ENCODE assay signal across 27 cellular contexts in the genomic region with DNA sequence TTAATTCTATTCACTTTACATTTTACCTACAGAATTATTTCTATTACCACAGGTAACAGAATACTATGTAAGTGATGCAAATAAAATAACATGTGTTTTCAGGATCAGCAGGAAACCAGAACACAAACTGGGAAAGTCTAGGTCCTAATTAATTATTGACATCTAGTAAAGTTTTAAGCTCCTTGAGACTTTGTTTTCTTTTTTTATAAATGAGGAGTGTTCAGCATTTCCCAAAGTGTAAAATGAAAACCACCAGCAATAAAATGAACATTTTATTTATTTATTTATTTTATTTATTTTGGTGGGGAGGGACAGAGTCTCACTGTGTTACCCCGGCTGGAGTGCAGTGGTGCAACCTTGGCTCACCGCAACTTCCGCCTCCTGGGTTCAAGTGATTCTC.
DNase-seq lines count a peak whose midpoint lies in the region; ATAC-seq, FAIRE-seq and TF ChIP-seq lines count a peak whose summit lies in the region.
"Had no signal": no experiment of that assay in that cellular context is flagged by ENCODE, and none has a peak within 500 bp of the region (broad histone marks: within the 10 kb centered on the region; RNA-seq: fewer than 3 reads in every experiment).

No MANE protein-coding gene starts in this region.

- H4K20me1 ChIP-seq in keratinocyte (ENCODE audit: control insufficient read depth, extremely low read depth, insufficient read depth, low read length) = no peaks in the 10 kb centered on the region
- no peaks in the 10 kb centered on the region for H4K20me1 ChIP-seq in osteoblast (ENCODE audit: insufficient read depth, low read length)

- no peaks in the 10 kb centered on the region for H3K27me3 ChIP-seq in ACC112 (ENCODE audit: insufficient read depth, low read length)
- H3K27me3 ChIP-seq in keratinocyte (ENCODE audit: control insufficient read depth, extremely low read depth, insufficient read depth, low read length) = no peaks in the 10 kb centered on the region
- H3K27me3 ChIP-seq in osteoblast (ENCODE audit: insufficient read depth, low read length) = no peaks in the 10 kb centered on the region
- H3K27me3 ChIP-seq: SJSA1 had no signal

- TF ChIP-seq CTCF in keratinocyte (optimal IDR thresholded peaks at IDR 0.05 in 1 of 3, IDR thresholded peaks at IDR 0.05 in 1 of 3, conservative IDR thresholded peaks at IDR 0.05 in 1 of 3; ENCODE audit: extremely low read depth in 1 of 3, insufficient read depth in 2 of 3, low read length in 3 of 3) (no peak), osteoblast (IDR thresholded peaks at IDR 0.05; ENCODE audit: extremely low read depth, low read depth, low read length) (no peak)

- H3K4me2 ChIP-seq in keratinocyte (ENCODE audit: control insufficient read depth, extremely low read depth, insufficient read depth, low read depth, low read length) = peak overlapping the region; percentile 20
- H3K4me2 ChIP-seq in osteoblast (ENCODE audit: insufficient read depth, low read length) = peak overlapping the region; percentile 7

- no peak for DNase-seq in keratinocyte (ENCODE audit: low read depth, low spot score)
- no peak for DNase-seq in osteoblast (ENCODE audit: insufficient read length, low spot score, missing footprints)
- no peak for DNase-seq in anterior cingulate cortex (lab: John Stamatoyannopoulos, UW)
- no peak for DNase-seq in C1 segment of cervical spinal cord (lab: John Stamatoyannopoulos, UW)
- DNase-seq in NCI-H446 (lab: John Stamatoyannopoulos, UW) = no peak
- DNase-seq: CD8-positive, alpha-beta T cell; DMS153; DND-41; H7; Karpas-422; NCI-H1092 treated with DMSO at 0.1 percent for 48 hours; NCI-H1436 treated with DMSO at 0.1 percent for 48 hours; NCI-H1930; NCI-H2107; NCI-H446 treated with DMSO at 0.1 percent for 48 hours; NCI-H526; NCI-H82; NK-92 treated with Interleukin-12 subunit alpha and Interleukin-12 subunit beta, amount 100 ng/mL, for 24 hours; Right ventricle myocardium superior; RPMI8226 had no signal

- H3K79me2 ChIP-seq in ACC112 (ENCODE audit: control insufficient read depth, insufficient read depth, low read length, unreplicated experiment) (no peaks in the 10 kb centered on the region), keratinocyte (ENCODE audit: control insufficient read depth, insufficient read depth, low read length) (no peaks in the 10 kb centered on the region), osteoblast (ENCODE audit: insufficient read depth, low read length) (peaks cover 2% of the 10 kb centered on the region)

- H3K27ac ChIP-seq in ACC112 (ENCODE audit: low read depth, low read length) = peak overlapping the region; percentile 89; the same call in 1 of the 2 replicates
- H3K27ac ChIP-seq in keratinocyte (ENCODE audit: control insufficient read depth, insufficient read depth, low read length) = no peak overlapping the region
- no peak overlapping the region for H3K27ac ChIP-seq in osteoblast (ENCODE audit: low read depth, low read length)
- H3K27ac ChIP-seq: C4-2B, GM23248, SJSA1 had no signal

- H3K4me3 ChIP-seq in ACC112 (ENCODE audit: low read depth, low read length) = peak overlapping the region; percentile 3; the same call in 1 of the 2 replicates
- H3K4me3 ChIP-seq in keratinocyte (ENCODE audit: control insufficient read depth in 2 of 3, extremely low read depth in 1 of 3, insufficient read depth in 2 of 3, low read depth in 1 of 3, low read length in 3 of 3) = peak overlapping the region in 1 of 3 experiments; percentile 18
- H3K4me3 ChIP-seq in osteoblast (ENCODE audit: insufficient read depth, low read length) = no peak overlapping the region
- H3K4me3 ChIP-seq: GM23248, SJSA1 had no signal

- H3K9ac ChIP-seq in keratinocyte (ENCODE audit: control insufficient read depth, extremely low read depth, insufficient read depth, low read length) = no peak overlapping the region
- H3K9ac ChIP-seq: GM23248 had no signal

- H3K9me3 ChIP-seq in keratinocyte (ENCODE audit: control insufficient read depth, low read depth, low read length) = no peaks in the 10 kb centered on the region
- H3K9me3 ChIP-seq in osteoblast (ENCODE audit: low read depth, low read length) = no peaks in the 10 kb centered on the region
- H3K9me3 ChIP-seq: SJSA1 had no signal

- H3K9me1 ChIP-seq in keratinocyte (ENCODE audit: control insufficient read depth, extremely low read depth, insufficient read depth, low read length) = no peaks in the 10 kb centered on the region

- ATAC-seq in HG03135 (IDR thresholded peaks at IDR 0.05; ENCODE audit: unreplicated experiment) = peak; percentile 19
- ATAC-seq: CD8-positive, alpha-beta T cell; HepG2 had no signal

- H3K36me3 ChIP-seq in ACC112 (ENCODE audit: insufficient read depth, low read length) = no peaks in the 10 kb centered on the region
- no peaks in the 10 kb centered on the region for H3K36me3 ChIP-seq in keratinocyte (ENCODE audit: control insufficient read depth in 2 of 2, extremely low read depth in 1 of 2, insufficient read depth in 2 of 2, low read length in 2 of 2)
- H3K36me3 ChIP-seq in osteoblast (ENCODE audit: insufficient read depth, low read length) = no peaks in the 10 kb centered on the region
- H3K36me3 ChIP-seq: SJSA1 had no signal

- no peak for FAIRE-seq in keratinocyte (lab: Jason Lieb, UNC)
- FAIRE-seq: A204.1, HepG2 had no signal

- H2AFZ ChIP-seq in ACC112 (ENCODE audit: low read length, unreplicated experiment) (no peak overlapping the region), keratinocyte (ENCODE audit: control insufficient read depth, low read length) (no peak overlapping the region), osteoblast (ENCODE audit: low read length) (no peak overlapping the region)
- H2AFZ ChIP-seq: GM23248 had no signal

- dilution Hi-C loops in keratinocyte (cut with MboI; ENCODE audit: extremely low pct_ligation_motif_present, low sequenced_read_pairs) = no loop called here

- H3K4me1 ChIP-seq in ACC112 (ENCODE audit: control insufficient read depth, insufficient read depth, low read length, unreplicated experiment) = peaks cover 23% of the 10 kb centered on the region
- H3K4me1 ChIP-seq in keratinocyte (ENCODE audit: control insufficient read depth, extremely low read depth, insufficient read depth, low read length) = peaks cover 25% of the 10 kb centered on the region
- H3K4me1 ChIP-seq in osteoblast (ENCODE audit: insufficient read depth, low read length) = peaks cover 19% of the 10 kb centered on the region
